ENCODE assay signal across 1 cellular context in genomic region chr1:26122988-26123973, GRCh38.
TF ChIP-seq lines count a peak whose summit lies in the region.

No MANE protein-coding gene starts in this region.

TF ChIP-seq in K562, 482 proteins besides CTCF, POLR2A, EP300 and RAD21 (continued from another document and continues in another):
- TF ChIP-seq ATF4 (CRISPR knock-in tag; IDR thresholded peaks at IDR 0.05) (0 out of 2 replicates have a peak, but pooled peaks have one; percentile 4), CREB1 (IDR thresholded peaks at IDR 0.05) (no peak), CREB1 (CRISPR knock-in tag; IDR thresholded peaks at IDR 0.05) (no peak; the same call in 1 of the 2 replicates), VEZF1 (CRISPR knock-in tag; IDR thresholded peaks at IDR 0.05) (0 out of 2 replicates have a peak, but pooled peaks have one; percentile 35), PYGO2 (tag; IDR thresholded peaks at IDR 0.05) (no peak), IRF2 (CRISPR knock-in tag; IDR thresholded peaks at IDR 0.05) (no peak), ATF7 (IDR thresholded peaks at IDR 0.05) (peak; percentile 78; the same call in 1 of the 2 replicates), ZBTB2 (IDR thresholded peaks at IDR 0.05) (0 out of 2 replicates have a peak, but pooled peaks have one; percentile 46), RBM14 (IDR thresholded peaks at IDR 0.05; ENCODE audit: borderline replicate concordance, insufficient read depth, low read depth, low read length) (no peak), MXI1 (IDR thresholded peaks at IDR 0.05; ENCODE audit: low read depth, low read length) (no peak), PTRF (tag; IDR thresholded peaks at IDR 0.05) (no peak), ZBTB11 (CRISPR knock-in tag; IDR thresholded peaks at IDR 0.05) (peak in 1 of 3 experiments; percentile 32; a peak in 1 of 6 replicates), ZNF512 (tag; IDR thresholded peaks at IDR 0.05) (no peak), STAG1 (CRISPR knock-in tag; IDR thresholded peaks at IDR 0.05; ENCODE audit: borderline replicate concordance) (no peak), ZNF778 (CRISPR knock-in tag; IDR thresholded peaks at IDR 0.05) (no peak), ZNF282 (CRISPR knock-in tag; IDR thresholded peaks at IDR 0.05) (no peak), LEF1 (IDR thresholded peaks at IDR 0.05) (peak; percentile 88), ZNF133 (CRISPR knock-in tag; IDR thresholded peaks at IDR 0.05) (no peak), AFF4 (CRISPR knock-in tag; IDR thresholded peaks at IDR 0.05) (0 out of 2 replicates have a peak, but pooled peaks have one; percentile 70), ARNT (IDR thresholded peaks at IDR 0.05) (peak; percentile 21 to 62; a peak in 1 of 4 replicates), FOSL1 (tag; conservative IDR thresholded peaks at IDR 0.05) (peak; percentile 99), ELF4 (CRISPR knock-in tag; IDR thresholded peaks at IDR 0.05) (no peak), MXD1 (CRISPR knock-in tag; IDR thresholded peaks at IDR 0.05; ENCODE audit: borderline replicate concordance, poor library complexity, severe bottlenecking) (no peak), SIX5 (IDR thresholded peaks at IDR 0.05; ENCODE audit: borderline replicate concordance in 1 of 2, insufficient read depth in 1 of 2, low read depth in 1 of 2, low read length in 2 of 2) (no peak), NUFIP1 (IDR thresholded peaks at IDR 0.05; ENCODE audit: partially characterized antibody) (no peak), PBX2 (CRISPR knock-in tag; IDR thresholded peaks at IDR 0.05; ENCODE audit: low read depth) (no peak), PBX2 (tag; conservative IDR thresholded peaks at IDR 0.05; ENCODE audit: low read depth) (peak; percentile 59; the same call in 1 of the 2 replicates), ZNF764 (CRISPR knock-in tag; IDR thresholded peaks at IDR 0.05; ENCODE audit: low read depth) (no peak), ZNF561 (CRISPR knock-in tag; conservative IDR thresholded peaks at IDR 0.05) (no peak), EP400 (IDR thresholded peaks at IDR 0.05) (peak; percentile 59), SIN3A (IDR thresholded peaks at IDR 0.05; ENCODE audit: borderline replicate concordance in 2 of 2, control insufficient read depth in 1 of 2, low read depth in 2 of 2, low read length in 2 of 2) (no peak), MAFG (tag; conservative IDR thresholded peaks at IDR 0.05) (peak; percentile 59), ID3 (CRISPR knock-in tag; IDR thresholded peaks at IDR 0.05) (no peak), ID3 (tag; IDR thresholded peaks at IDR 0.05) (peak; percentile 72), ZNF584 (CRISPR knock-in tag; IDR thresholded peaks at IDR 0.05; ENCODE audit: low read depth) (peak; percentile 97), RAD51 (IDR thresholded peaks at IDR 0.05; ENCODE audit: borderline replicate concordance, low read depth) (0 out of 2 replicates have a peak, but pooled peaks have one; percentile 22), ZNF23 (CRISPR knock-in tag; IDR thresholded peaks at IDR 0.05) (peak; percentile 6; the same call in 1 of the 2 replicates), XRCC5 (IDR thresholded peaks at IDR 0.05; ENCODE audit: low read depth, low read length) (no peak), YY1 (IDR thresholded peaks at IDR 0.05; ENCODE audit: borderline replicate concordance in 1 of 3, control insufficient read depth in 1 of 3, extremely low read depth in 1 of 3, insufficient read depth in 3 of 3, insufficient read length in 1 of 3, insufficient replicate concordance in 2 of 3, low read depth in 1 of 3, low read length in 2 of 3) (peak in 1 of 3 experiments; percentile 9), E2F1 (CRISPR knock-in tag; IDR thresholded peaks at IDR 0.05) (no peak; the same call in 1 of the 2 replicates), ZBTB33 (CRISPR knock-in tag; IDR thresholded peaks at IDR 0.05) (no peak), ZFP30 (CRISPR knock-in tag; IDR thresholded peaks at IDR 0.05; ENCODE audit: borderline replicate concordance) (no peak)
